8 cellular contexts compared by ENCODE assay signal in genomic region chr3:52054689-52055511, GRCh38. TPM values are rescaled to one million over a fixed set of nuclear protein-coding genes. Genes with fewer than 3 reads are reported as not detected.
A peak's percentile ranks its signal among the peaks of the same experiment; 100 is the strongest.
DNase-seq lines count a peak whose midpoint lies in the region; ATAC-seq and TF ChIP-seq lines count a peak whose summit lies in the region.

No MANE protein-coding gene starts in this region.

- H3K36me3 ChIP-seq in cardiac muscle cell (peaks cover 11% of the 10 kb centered on the region), sigmoid colon (peaks cover 7 to 31% (median 16%) of the 10 kb centered on the region in 4 donors)

- intact Hi-C loops in left cardiac atrium (cut with DNase I) (loop anchor here (2.0 to 5.0 kb wide), 4 partner anchors 53 to 86 kb away; no protein-coding TSS in a partner anchor), sigmoid colon (cut with DNase I) (loop anchor here (2.0 to 5.0 kb wide), 2 partner anchors 68 to 142 kb away; partner anchors contain the start of gene ALAS1)

- WGBS in sigmoid colon, 2 donors, result 9 to 10% methylated on average over 26 of the region's 26 CpGs

- TF ChIP-seq CTCF in cardiac muscle cell (IDR thresholded peaks at IDR 0.05; ENCODE audit: low read depth, low read length) (peak; percentile 50), fibroblast of the aortic adventitia (IDR thresholded peaks at IDR 0.05; ENCODE audit: insufficient read depth, low read length) (peak; percentile 41), sigmoid colon (IDR thresholded peaks at IDR 0.05) (no peak)

- no peaks in the 10 kb centered on the region for H3K9me3 ChIP-seq in cardiac muscle cell (ENCODE audit: low read depth)
- no peaks in the 10 kb centered on the region for H3K9me3 ChIP-seq in sigmoid colon

- TF ChIP-seq EP300 in sigmoid colon (IDR thresholded peaks at IDR 0.05), result no peak

- peak in 1 of 2 donors; percentile 45 for DNase-seq in cardiac muscle cell (ENCODE audit: low read depth in 1 of 2, low spot score in 1 of 2)
- DNase-seq in left cardiac atrium, result no peak
- DNase-seq in activated T-cell treated with anti-CD3 and anti-CD28 coated beads for 4 hours, result peak; percentile 10
- DNase-seq in fibroblast of the aortic adventitia (ENCODE audit: low read depth), result no peak
- no peak for DNase-seq in sigmoid colon
- no peak for DNase-seq in islet precursor cell
- DNase-seq in A172 (ENCODE audit: low spot score), result no peak

- H3K4me1 ChIP-seq in cardiac muscle cell (ENCODE audit: low read depth) (peaks cover 16% of the 10 kb centered on the region), sigmoid colon (peaks cover 0 to 52% (median 48%) of the 10 kb centered on the region in 4 donors)

- no peak for TF ChIP-seq POLR2A in sigmoid colon (IDR thresholded peaks at IDR 0.05)

- H3K27me3 ChIP-seq in cardiac muscle cell, result no peaks in the 10 kb centered on the region
- no peaks in the 10 kb centered on the region for H3K27me3 ChIP-seq in sigmoid colon

- H3K27ac ChIP-seq in cardiac muscle cell (peak overlapping the region; percentile 68), sigmoid colon (peak overlapping the region; percentile 83 to 94 (median 88))

- ATAC-seq in left cardiac atrium, result no peak
- ATAC-seq in HG03565 (IDR thresholded peaks at IDR 0.05; ENCODE audit: unreplicated experiment), result no peak

- H3K4me3 ChIP-seq in cardiac muscle cell (peak overlapping the region; percentile 78), fibroblast of the aortic adventitia (ENCODE audit: low read depth, low read length) (peak overlapping the region; percentile 94), sigmoid colon (peak overlapping the region; percentile 46 to 83 (median 71))

RNA-seq across cellular contexts. Expression of gene DUSP7, which starts 1.5 kb away (rescaled TPM):
- total RNA-seq in cardiac muscle cell (32.2 and 39.5 TPM in 2 replicates), left cardiac atrium (10 to 100 TPM; 24.6 to 39.3 TPM), fibroblast of the aortic adventitia (ENCODE audit: low replicate concordance) (2.9 and 12.8 TPM in 2 replicates), sigmoid colon (1 to 10 TPM; 6.3 to 7.5 (median 7.0) TPM)
- polyA plus RNA-seq in cardiac muscle cell (7.1 and 13.1 TPM in 2 replicates), sigmoid colon (1 to 10 TPM; 3.0 to 7.6 (median 4.2) TPM)
- total RNA-seq in A172 (2014; rRNA removed; shearing (Covaris generic)), result 14.1 and 16.3 TPM in 2 replicates

RNA-seq across cellular contexts. Expression of gene RPL29, which starts 59.2 kb away (rescaled TPM):
- 1,533 and 1,673 TPM in 2 replicates for total RNA-seq in cardiac muscle cell
- 844 and 941 TPM in 2 replicates for polyA plus RNA-seq in cardiac muscle cell
- total RNA-seq in left cardiac atrium, result 100 to 1,000 TPM; 586 to 682 TPM
- total RNA-seq in fibroblast of the aortic adventitia (ENCODE audit: low replicate concordance), result 155 and 1,532 TPM in 2 replicates
- 1,000 to 10,000 TPM; 1,247 to 2,632 (median 2,024) TPM for total RNA-seq in sigmoid colon
- polyA plus RNA-seq in sigmoid colon, result 1,000 to 10,000 TPM; 1,880 to 2,993 (median 2,094) TPM
- total RNA-seq in A172 (2014; rRNA removed; shearing (Covaris generic)), result 704 and 1,100 TPM in 2 replicates

Comparison
In these comparisons a context has a peak if more than half of its experiments do, and no peak if none do; other contexts are left out.
1. CTCF ChIP-seq: peak in cardiac muscle cell (single experiment) and fibroblast of the aortic adventitia (single experiment); none in sigmoid colon (0 of 4).
2. Peak in every context shown above with its lines, with median percentiles within 50 percentile points of each other: H3K4me3 ChIP-seq.